ENCODE assay signal across 1 cellular context in the genomic region with DNA sequence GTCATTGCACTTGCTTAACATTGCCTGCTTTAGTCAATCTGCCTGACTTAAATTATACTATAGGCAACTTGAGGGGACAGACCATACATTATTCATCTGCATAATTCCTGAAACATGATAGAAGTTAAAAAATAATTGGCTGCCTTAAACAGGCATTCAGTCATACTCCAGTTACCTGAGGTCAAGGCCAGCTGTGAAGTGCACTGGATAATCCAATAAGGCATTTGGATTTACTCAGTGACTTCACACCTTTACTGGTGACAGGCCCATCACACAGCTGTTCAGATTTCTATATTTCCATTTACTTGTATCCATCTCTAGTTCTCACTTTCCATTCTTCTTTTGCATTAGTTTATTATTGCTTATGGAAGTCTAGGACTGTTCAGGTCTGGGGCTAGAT.
TF ChIP-seq lines count a peak whose summit lies in the region.

No MANE protein-coding gene starts in this region.

TF ChIP-seq in HepG2, 621 proteins besides CTCF, POLR2A, EP300 and RAD21 (continued from another document):
- TF ChIP-seq THAP9 (CRISPR knock-in tag; IDR thresholded peaks at IDR 0.05; ENCODE audit: borderline replicate concordance) (no peak), ZBTB42 (CRISPR knock-in tag; IDR thresholded peaks at IDR 0.05) (no peak), GATA4 (IDR thresholded peaks at IDR 0.05; ENCODE audit: borderline replicate concordance, low read depth) (no peak), MYC (CRISPR knock-in tag; IDR thresholded peaks at IDR 0.05; ENCODE audit: borderline replicate concordance) (no peak), ZNF839 (CRISPR knock-in tag; IDR thresholded peaks at IDR 0.05; ENCODE audit: borderline replicate concordance) (no peak), RARA (CRISPR knock-in tag; IDR thresholded peaks at IDR 0.05) (no peak), ZNF17 (CRISPR knock-in tag; IDR thresholded peaks at IDR 0.05) (no peak), KLF15 (CRISPR knock-in tag; IDR thresholded peaks at IDR 0.05; ENCODE audit: borderline replicate concordance) (no peak), ZNF75D (CRISPR knock-in tag; IDR thresholded peaks at IDR 0.05; ENCODE audit: borderline replicate concordance) (no peak), KDM5B (CRISPR knock-in tag; IDR thresholded peaks at IDR 0.05; ENCODE audit: borderline replicate concordance) (no peak)
- TF ChIP-seq, protein P1, sequence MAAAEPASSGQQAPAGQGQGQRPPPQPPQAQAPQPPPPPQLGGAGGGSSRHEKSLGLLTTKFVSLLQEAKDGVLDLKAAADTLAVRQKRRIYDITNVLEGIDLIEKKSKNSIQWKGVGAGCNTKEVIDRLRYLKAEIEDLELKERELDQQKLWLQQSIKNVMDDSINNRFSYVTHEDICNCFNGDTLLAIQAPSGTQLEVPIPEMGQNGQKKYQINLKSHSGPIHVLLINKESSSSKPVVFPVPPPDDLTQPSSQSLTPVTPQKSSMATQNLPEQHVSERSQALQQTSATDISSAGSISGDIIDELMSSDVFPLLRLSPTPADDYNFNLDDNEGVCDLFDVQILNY (CRISPR knock-in tag; conservative IDR thresholded peaks at IDR 0.05), result no peak
- TF ChIP-seq, protein P2, sequence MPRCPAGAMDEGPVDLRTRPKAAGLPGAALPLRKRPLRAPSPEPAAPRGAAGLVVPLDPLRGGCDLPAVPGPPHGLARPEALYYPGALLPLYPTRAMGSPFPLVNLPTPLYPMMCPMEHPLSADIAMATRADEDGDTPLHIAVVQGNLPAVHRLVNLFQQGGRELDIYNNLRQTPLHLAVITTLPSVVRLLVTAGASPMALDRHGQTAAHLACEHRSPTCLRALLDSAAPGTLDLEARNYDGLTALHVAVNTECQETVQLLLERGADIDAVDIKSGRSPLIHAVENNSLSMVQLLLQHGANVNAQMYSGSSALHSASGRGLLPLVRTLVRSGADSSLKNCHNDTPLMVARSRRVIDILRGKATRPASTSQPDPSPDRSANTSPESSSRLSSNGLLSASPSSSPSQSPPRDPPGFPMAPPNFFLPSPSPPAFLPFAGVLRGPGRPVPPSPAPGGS (CRISPR knock-in tag; IDR thresholded peaks at IDR 0.05), result no peak
